11 cellular contexts compared by ENCODE assay signal in the genomic region with DNA sequence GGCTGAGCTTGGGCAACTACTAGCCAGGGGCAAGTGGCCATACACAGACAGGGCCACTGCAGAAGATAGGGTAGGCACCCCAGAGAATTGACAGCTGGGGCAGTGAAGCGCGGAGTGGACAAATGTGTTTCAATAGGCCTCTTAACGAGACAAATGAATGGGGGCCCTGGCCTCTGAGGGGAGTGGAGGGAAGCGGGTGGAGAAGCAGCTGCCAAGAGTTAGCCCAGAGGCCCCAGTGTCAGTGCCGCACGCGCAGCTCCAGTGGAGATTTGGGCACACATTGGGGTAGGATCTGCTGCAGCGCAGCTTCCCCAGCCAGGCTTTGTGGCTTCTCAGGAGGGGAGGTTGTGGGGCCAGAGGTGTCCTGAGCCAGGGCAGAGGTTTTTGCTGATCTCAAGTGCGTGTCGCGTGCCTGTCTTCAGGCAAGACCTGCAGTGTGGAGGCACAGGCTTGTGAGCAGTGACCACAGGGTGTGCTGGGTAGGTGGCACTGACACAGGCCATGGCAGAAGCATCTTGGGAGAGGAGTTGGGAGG. TPM values are rescaled to one million over a fixed set of nuclear protein-coding genes. Genes with fewer than 3 reads are reported as not detected.
DNase-seq lines count a peak whose midpoint lies in the region; ATAC-seq, FAIRE-seq and TF ChIP-seq lines count a peak whose summit lies in the region.
"Had no signal": no experiment of that assay in that cellular context is flagged by ENCODE, and none has a peak within 500 bp of the region (broad histone marks: within the 10 kb centered on the region; RNA-seq: fewer than 3 reads in every experiment).

No MANE protein-coding gene starts in this region.

- H2BK5ac ChIP-seq in H9 (ENCODE audit: insufficient read length, low read length): no peak overlapping the region

- H3K9me3 Mint-ChIP-seq in H9: no peaks in the 10 kb centered on the region; a peak in 1 of 5 replicates
- H3K9me3 Mint-ChIP-seq: activated T-helper 2 cell treated with anti-CD3 and anti-CD28 coated beads, Interferon-gamma antibody, Interleukin-2, Interleukin-4, amounts not matched to agents 10 μg/mL and 5 μg/mL and 100 μg/mL, durations not matched to agents 14 hours and 24 hours and 36 hours; CD4-positive, alpha-beta T cell had no signal

- FAIRE-seq in small intestine (lab: Jason Lieb, UNC): no peak

- H3K4me3 ChIP-seq in small intestine (ENCODE audit: low read depth in 1 of 2, low read length in 2 of 2): no peak overlapping the region

- no peak overlapping the region for H4K5ac ChIP-seq in H9 (ENCODE audit: insufficient read length, low read depth, low read length)

- peaks cover 3% of the 10 kb centered on the region for H3K79me1 ChIP-seq in H9 (ENCODE audit: insufficient read depth, low read depth, low read length, poor library complexity, severe bottlenecking)

- H4K8ac ChIP-seq in H9 (replicated peaks; ENCODE audit: insufficient read length, low read depth, low read length): no peak overlapping the region

- no peak overlapping the region for H3T11ph ChIP-seq in H9 (ENCODE audit: low read length)

- no CpG with 5 or more reads among the region's 11 CpGs for WGBS in H9 (ENCODE audit: extremely low coverage, insufficient read length, low lambda C conversion rate)
- WGBS in small intestine, 3 donors: 73 to 76% (median 75%) methylated on average over 11 of the region's 11 CpGs

- peaks cover 79 to 84% of the 10 kb centered on the region in 2 experiments for H3K4me1 Mint-ChIP-seq in H9

- peak overlapping the region; percentile 56 to 97 (median 66); a peak in 3 of 7 replicates for H3K27ac Mint-ChIP-seq in H9
- H3K27ac Mint-ChIP-seq: activated T-helper 2 cell treated with anti-CD3 and anti-CD28 coated beads, Interferon-gamma antibody, Interleukin-2, Interleukin-4, amounts not matched to agents 10 μg/mL and 5 μg/mL and 100 μg/mL, durations not matched to agents 14 hours and 24 hours and 36 hours; CD4-positive, alpha-beta T cell had no signal

- no peak overlapping the region for H3K4me2 ChIP-seq in H9 (ENCODE audit: insufficient read depth, insufficient read length, low read length)

- H3K27me3 ChIP-seq in H9 (ENCODE audit: insufficient read depth, low read length) (no peaks in the 10 kb centered on the region), small intestine (ENCODE audit: control insufficient read depth in 2 of 2, insufficient read depth in 2 of 2, low read length in 2 of 2) (no peaks in the 10 kb centered on the region)

- no peak overlapping the region for H2AK5ac ChIP-seq in H9 (ENCODE audit: insufficient read length, low read length)

- no peak overlapping the region for H3K23ac ChIP-seq in H9 (ENCODE audit: insufficient read length, low read depth, low read length)

- peaks cover 0 to 6% of the 10 kb centered on the region in 2 donors for H3K36me3 ChIP-seq in small intestine (ENCODE audit: control insufficient read depth in 2 of 2, insufficient read depth in 2 of 2, low read length in 2 of 2)

- no peak for DNase-seq in H9
- DNase-seq in left kidney (ENCODE audit: low read depth, low spot score): peak; percentile 48
- no peak for DNase-seq in small intestine
- DNase-seq in HEK293T (ENCODE audit: extremely low spot score): no peak
- no peak for DNase-seq in NCI-H526 treated with DMSO at 0.1 percent for 48 hours (lab: John Stamatoyannopoulos, UW)
- DNase-seq in epidermal melanocyte (ENCODE audit: insufficient read length, low spot score): no peak
- DNase-seq: CD4-positive, alpha-beta T cell had no signal

- H3K14ac ChIP-seq in H9 (ENCODE audit: insufficient read depth, low read length): no peak overlapping the region

- H3K4me1 ChIP-seq in H9 (ENCODE audit: insufficient read depth, low read length) (no peaks in the 10 kb centered on the region; the same call in 1 of the 2 replicates), small intestine (ENCODE audit: control insufficient read depth in 2 of 2, insufficient read depth in 1 of 2, low read depth in 1 of 2, low read length in 1 of 2) (peaks cover 15 to 37% of the 10 kb centered on the region in 2 donors)

- H2BK12ac ChIP-seq in H9 (ENCODE audit: insufficient read length, low read depth, low read length): no peak overlapping the region

- no peak overlapping the region for H3K27ac ChIP-seq in H9 (ENCODE audit: insufficient read length, low read depth, low read length)
- H3K27ac ChIP-seq in VCaP: 0 out of 2 replicates have a peak overlapping the region, but pooled peaks have one; percentile 9
- peak overlapping the region; percentile 76 to 85 for H3K27ac ChIP-seq in small intestine (ENCODE audit: low read depth in 1 of 2, low read length in 1 of 2)
- H3K27ac ChIP-seq: HL-60 had no signal

- no peak for TF ChIP-seq CTCF in H9 (conservative IDR thresholded peaks at IDR 0.05)
- TF ChIP-seq CTCF in VCaP (conservative IDR thresholded peaks at IDR 0.05): no peak

- no peak overlapping the region for H3K18ac ChIP-seq in H9 (ENCODE audit: insufficient read length, low read depth, low read length)

- H3K4ac ChIP-seq in H9 (ENCODE audit: low read depth, low read length): no peak overlapping the region

- no peak overlapping the region for H2BK120ac ChIP-seq in H9 (ENCODE audit: low read depth, low read length, poor library complexity, severe bottlenecking)

- H2BK20ac ChIP-seq in H9 (ENCODE audit: low read depth, low read length, poor library complexity, severe bottlenecking): no peak overlapping the region

- CTCF ChIA-PET in HEK293T (lab: Yijun Ruan, JAX): no interaction called here

- no peaks in the 10 kb centered on the region for H3K27me3 Mint-ChIP-seq in H9 (ENCODE audit: low read depth)

- no peaks in the 10 kb centered on the region for H3K23me2 ChIP-seq in H9 (ENCODE audit: insufficient read length, low read depth, low read length, poor library complexity, severe bottlenecking)

- no peak overlapping the region for H2BK15ac ChIP-seq in H9 (ENCODE audit: low read depth, low read length)

- peaks cover 7 to 37% (median 26%) of the 10 kb centered on the region in 3 experiments; a peak in 6 of 7 replicates for H3K36me3 Mint-ChIP-seq in H9 (ENCODE audit: insufficient read depth in 1 of 3, low read depth in 3 of 3)

- no peak overlapping the region for H3K4me3 Mint-ChIP-seq in H9
- H3K4me3 Mint-ChIP-seq: CD4-positive, alpha-beta T cell had no signal

- POLR2A ChIA-PET in HEK293T (lab: Yijun Ruan, JAX): interaction anchor here (1.3 kb wide), 1 partner anchor 103 kb away, joined by 3 read pairs; no protein-coding TSS in a partner anchor

- no peak overlapping the region for H3K9ac ChIP-seq in H9 (ENCODE audit: extremely low read depth, insufficient read length, low read length)

- H2AFZ ChIP-seq in H9 (ENCODE audit: low read length): no peak overlapping the region

- H3K56ac ChIP-seq in H9 (ENCODE audit: insufficient read length, low read depth, low read length): no peak overlapping the region

- H3K79me2 ChIP-seq in H9 (ENCODE audit: insufficient read depth, low read length): no peaks in the 10 kb centered on the region; the same call in 1 of the 2 replicates

- H4K20me1 ChIP-seq in H9 (ENCODE audit: control insufficient read depth, insufficient read depth, insufficient read length): no peaks in the 10 kb centered on the region

- no peak for ATAC-seq in GM21515 (IDR thresholded peaks at IDR 0.05; ENCODE audit: unreplicated experiment)

- H3K9me3 ChIP-seq in H9 (ENCODE audit: control insufficient read depth, low read depth, low read length) (no peaks in the 10 kb centered on the region), small intestine (ENCODE audit: control insufficient read depth, low read depth) (no peaks in the 10 kb centered on the region)

- no peak overlapping the region for H4K91ac ChIP-seq in H9 (ENCODE audit: insufficient read length, low read depth, low read length)

TF ChIP-seq in HEK293T, 16 proteins besides CTCF, POLR2A, EP300 and RAD21:
- TF ChIP-seq ARNT (IDR thresholded peaks at IDR 0.05) (no peak), L3MBTL2 (conservative IDR thresholded peaks at IDR 0.05) (no peak), BHLHE40 (IDR thresholded peaks at IDR 0.05; ENCODE audit: borderline replicate concordance) (no peak), TARDBP (IDR thresholded peaks at IDR 0.05) (no peak), ZNF384 (IDR thresholded peaks at IDR 0.05) (no peak), SUZ12 (IDR thresholded peaks at IDR 0.05) (no peak), CTBP1 (IDR thresholded peaks at IDR 0.05; ENCODE audit: borderline replicate concordance) (no peak)

RNA-seq across cellular contexts. Expression of a gene that starts 16.9 kb away (rescaled TPM):
- 192 and 193 TPM in 2 replicates for total RNA-seq in H9 (2021)
- 10 to 100 TPM; 77.0 to 87.4 (median 78.9) TPM for polyA plus RNA-seq in small intestine
